In the genomic region with DNA sequence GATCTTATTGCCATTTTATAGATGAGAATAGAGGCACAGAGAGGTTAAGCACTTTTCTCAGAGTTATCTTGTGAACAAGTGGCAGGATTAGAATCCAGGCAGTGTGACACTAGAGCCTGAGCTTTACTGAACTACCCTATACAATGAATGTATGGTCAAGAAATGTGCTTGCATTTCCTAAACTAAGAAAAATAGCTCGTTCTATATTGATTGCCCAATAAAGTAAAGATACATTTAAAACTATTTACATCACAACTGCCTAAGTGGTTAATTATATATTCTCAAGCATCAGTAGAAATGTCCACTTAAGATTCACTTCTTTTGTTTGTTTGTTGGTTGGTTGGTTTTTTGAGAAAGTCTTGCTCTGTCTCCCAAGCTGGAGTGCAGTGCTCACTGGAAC, we compare ENCODE assay signal across 9 cellular contexts.
"Had no signal": no experiment of that assay in that cellular context is flagged by ENCODE, and none has a peak within 500 bp of the region (broad histone marks: within the 10 kb centered on the region; RNA-seq: fewer than 3 reads in every experiment).

No MANE protein-coding gene starts in this region.

- H3K9me3 ChIP-seq: HAP-1 had no signal

- H3K27ac ChIP-seq: GM23248, HL-60 had no signal

- H3K4me1 ChIP-seq: HAP-1 had no signal

- ATAC-seq: HCT116, HepG2 had no signal

- DNase-seq: GM23248, GOT3, H7, Kasumi-1, KG1 had no signal

- H3K36me3 ChIP-seq: HAP-1 had no signal

- H3K4me3 ChIP-seq: GM23248, HAP-1 had no signal
